ENCODE assay signal across 1 cellular context in the genomic region with DNA sequence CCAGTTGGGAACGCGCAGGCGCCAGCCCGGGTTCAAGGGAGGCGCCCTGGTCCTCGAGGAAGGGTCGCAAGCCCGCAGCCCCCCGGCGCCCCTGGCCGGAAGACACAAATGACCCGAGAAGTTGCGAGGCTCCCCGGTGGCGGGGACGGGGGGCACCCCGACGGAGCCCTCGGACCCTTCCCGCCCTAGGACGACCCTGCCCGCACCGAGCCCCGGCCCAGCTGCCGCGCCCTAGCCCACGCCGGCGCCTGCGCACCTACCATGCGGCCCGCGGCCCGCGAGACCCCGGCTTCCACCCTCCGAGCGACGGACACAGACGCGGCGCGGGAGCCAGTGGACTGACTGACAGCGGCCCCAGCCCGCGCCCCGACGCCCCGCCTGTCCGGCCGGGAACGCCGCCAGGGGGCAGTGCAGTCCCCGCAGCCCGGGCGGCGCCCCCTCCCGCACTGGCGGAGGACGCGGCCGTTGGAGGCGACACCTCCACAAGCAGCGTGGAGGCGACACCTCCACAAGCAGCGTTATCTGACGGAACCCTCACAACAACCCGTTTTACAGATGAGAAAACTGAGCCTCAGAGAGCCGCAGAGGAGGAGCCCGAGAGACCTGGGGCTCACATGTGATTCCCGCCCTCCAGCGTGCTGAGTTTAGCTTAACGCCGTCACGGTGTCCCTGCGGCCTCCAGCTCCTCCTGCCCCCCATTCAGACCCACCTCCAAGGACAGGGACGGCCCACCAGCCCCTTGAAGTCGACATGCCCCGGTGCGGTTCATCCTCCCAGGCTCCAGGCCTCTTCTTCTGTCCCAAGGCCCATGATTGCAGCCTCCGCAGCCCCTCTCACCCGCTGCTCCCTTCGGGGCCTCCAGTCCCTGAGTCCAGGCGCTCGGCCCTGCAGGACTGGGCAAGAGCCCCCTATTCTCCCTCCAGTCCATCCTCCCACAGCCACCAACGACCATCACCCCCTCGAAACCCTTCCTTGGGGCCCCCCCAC.
A peak's percentile ranks its signal among the peaks of the same experiment; 100 is the strongest.
TF ChIP-seq lines count a peak whose summit lies in the region.

A gene with protein sequence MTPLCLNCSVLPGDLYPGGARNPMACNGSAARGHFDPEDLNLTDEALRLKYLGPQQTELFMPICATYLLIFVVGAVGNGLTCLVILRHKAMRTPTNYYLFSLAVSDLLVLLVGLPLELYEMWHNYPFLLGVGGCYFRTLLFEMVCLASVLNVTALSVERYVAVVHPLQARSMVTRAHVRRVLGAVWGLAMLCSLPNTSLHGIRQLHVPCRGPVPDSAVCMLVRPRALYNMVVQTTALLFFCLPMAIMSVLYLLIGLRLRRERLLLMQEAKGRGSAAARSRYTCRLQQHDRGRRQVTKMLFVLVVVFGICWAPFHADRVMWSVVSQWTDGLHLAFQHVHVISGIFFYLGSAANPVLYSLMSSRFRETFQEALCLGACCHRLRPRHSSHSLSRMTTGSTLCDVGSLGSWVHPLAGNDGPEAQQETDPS (minus strand): TSS at position 347 of the 987 bp plus-strand sequence. CDS start 84 bp downstream, at position 263.

TF ChIP-seq in HepG2, 621 proteins besides CTCF, POLR2A, EP300 and RAD21 (continued from another document and continues in another):
- no peak for TF ChIP-seq MBD4 (IDR thresholded peaks at IDR 0.05; ENCODE audit: borderline replicate concordance, low read length)
- TF ChIP-seq ZNF501 (CRISPR knock-in tag; IDR thresholded peaks at IDR 0.05): no peak
- no peak for TF ChIP-seq ZNF431 (CRISPR knock-in tag; IDR thresholded peaks at IDR 0.05; ENCODE audit: borderline replicate concordance, low read depth)
- no peak for TF ChIP-seq PLRG1 (conservative IDR thresholded peaks at IDR 0.05)
- TF ChIP-seq ZBTB39 (CRISPR knock-in tag; IDR thresholded peaks at IDR 0.05): no peak
- no peak for TF ChIP-seq PBX3 (CRISPR knock-in tag; IDR thresholded peaks at IDR 0.05; ENCODE audit: borderline replicate concordance)
- no peak for TF ChIP-seq ZNF207 (IDR thresholded peaks at IDR 0.05; ENCODE audit: borderline replicate concordance)
- no peak for TF ChIP-seq ARID5B (CRISPR knock-in tag; IDR thresholded peaks at IDR 0.05)
- TF ChIP-seq HNRNPL (IDR thresholded peaks at IDR 0.05; ENCODE audit: low read depth, low read length): no peak
- peak; percentile 65; the same call in 1 of the 2 replicates for TF ChIP-seq KDM2A (CRISPR knock-in tag; IDR thresholded peaks at IDR 0.05; ENCODE audit: borderline replicate concordance, low read depth)
- no peak for TF ChIP-seq KAT2B (IDR thresholded peaks at IDR 0.05; ENCODE audit: borderline replicate concordance, low read depth, low read length)
- TF ChIP-seq NFRKB (IDR thresholded peaks at IDR 0.05): no peak
- TF ChIP-seq, protein P1, sequence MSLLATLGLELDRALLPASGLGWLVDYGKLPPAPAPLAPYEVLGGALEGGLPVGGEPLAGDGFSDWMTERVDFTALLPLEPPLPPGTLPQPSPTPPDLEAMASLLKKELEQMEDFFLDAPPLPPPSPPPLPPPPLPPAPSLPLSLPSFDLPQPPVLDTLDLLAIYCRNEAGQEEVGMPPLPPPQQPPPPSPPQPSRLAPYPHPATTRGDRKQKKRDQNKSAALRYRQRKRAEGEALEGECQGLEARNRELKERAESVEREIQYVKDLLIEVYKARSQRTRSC (CRISPR knock-in tag; IDR thresholded peaks at IDR 0.05; ENCODE audit: low read depth): no peak
- TF ChIP-seq ZNF329 (CRISPR knock-in tag; IDR thresholded peaks at IDR 0.05; ENCODE audit: low read depth): no peak
- no peak for TF ChIP-seq REXO4 (CRISPR knock-in tag; IDR thresholded peaks at IDR 0.05; ENCODE audit: borderline replicate concordance)
- TF ChIP-seq BHLHE40 (IDR thresholded peaks at IDR 0.05; ENCODE audit: low read length): 0 out of 2 replicates have a peak, but pooled peaks have one; percentile 3
- TF ChIP-seq ZNF674 (CRISPR knock-in tag; IDR thresholded peaks at IDR 0.05; ENCODE audit: low read depth): no peak
- no peak for TF ChIP-seq FUBP1 (CRISPR knock-in tag; IDR thresholded peaks at IDR 0.05; ENCODE audit: borderline replicate concordance)
- no peak for TF ChIP-seq ZNF253 (CRISPR knock-in tag; IDR thresholded peaks at IDR 0.05; ENCODE audit: borderline replicate concordance)
- TF ChIP-seq TOE1 (CRISPR knock-in tag; IDR thresholded peaks at IDR 0.05): no peak
- no peak for TF ChIP-seq FOXO4 (CRISPR knock-in tag; conservative IDR thresholded peaks at IDR 0.05)
- TF ChIP-seq ZNF225 (CRISPR knock-in tag; IDR thresholded peaks at IDR 0.05): no peak
- no peak for TF ChIP-seq KMT2B (CRISPR knock-in tag; IDR thresholded peaks at IDR 0.05)
- no peak for TF ChIP-seq KDM3A (CRISPR knock-in tag; IDR thresholded peaks at IDR 0.05; ENCODE audit: low read depth)
- no peak for TF ChIP-seq MEIS1 (CRISPR knock-in tag; IDR thresholded peaks at IDR 0.05; ENCODE audit: borderline replicate concordance)
- TF ChIP-seq, protein P2, sequence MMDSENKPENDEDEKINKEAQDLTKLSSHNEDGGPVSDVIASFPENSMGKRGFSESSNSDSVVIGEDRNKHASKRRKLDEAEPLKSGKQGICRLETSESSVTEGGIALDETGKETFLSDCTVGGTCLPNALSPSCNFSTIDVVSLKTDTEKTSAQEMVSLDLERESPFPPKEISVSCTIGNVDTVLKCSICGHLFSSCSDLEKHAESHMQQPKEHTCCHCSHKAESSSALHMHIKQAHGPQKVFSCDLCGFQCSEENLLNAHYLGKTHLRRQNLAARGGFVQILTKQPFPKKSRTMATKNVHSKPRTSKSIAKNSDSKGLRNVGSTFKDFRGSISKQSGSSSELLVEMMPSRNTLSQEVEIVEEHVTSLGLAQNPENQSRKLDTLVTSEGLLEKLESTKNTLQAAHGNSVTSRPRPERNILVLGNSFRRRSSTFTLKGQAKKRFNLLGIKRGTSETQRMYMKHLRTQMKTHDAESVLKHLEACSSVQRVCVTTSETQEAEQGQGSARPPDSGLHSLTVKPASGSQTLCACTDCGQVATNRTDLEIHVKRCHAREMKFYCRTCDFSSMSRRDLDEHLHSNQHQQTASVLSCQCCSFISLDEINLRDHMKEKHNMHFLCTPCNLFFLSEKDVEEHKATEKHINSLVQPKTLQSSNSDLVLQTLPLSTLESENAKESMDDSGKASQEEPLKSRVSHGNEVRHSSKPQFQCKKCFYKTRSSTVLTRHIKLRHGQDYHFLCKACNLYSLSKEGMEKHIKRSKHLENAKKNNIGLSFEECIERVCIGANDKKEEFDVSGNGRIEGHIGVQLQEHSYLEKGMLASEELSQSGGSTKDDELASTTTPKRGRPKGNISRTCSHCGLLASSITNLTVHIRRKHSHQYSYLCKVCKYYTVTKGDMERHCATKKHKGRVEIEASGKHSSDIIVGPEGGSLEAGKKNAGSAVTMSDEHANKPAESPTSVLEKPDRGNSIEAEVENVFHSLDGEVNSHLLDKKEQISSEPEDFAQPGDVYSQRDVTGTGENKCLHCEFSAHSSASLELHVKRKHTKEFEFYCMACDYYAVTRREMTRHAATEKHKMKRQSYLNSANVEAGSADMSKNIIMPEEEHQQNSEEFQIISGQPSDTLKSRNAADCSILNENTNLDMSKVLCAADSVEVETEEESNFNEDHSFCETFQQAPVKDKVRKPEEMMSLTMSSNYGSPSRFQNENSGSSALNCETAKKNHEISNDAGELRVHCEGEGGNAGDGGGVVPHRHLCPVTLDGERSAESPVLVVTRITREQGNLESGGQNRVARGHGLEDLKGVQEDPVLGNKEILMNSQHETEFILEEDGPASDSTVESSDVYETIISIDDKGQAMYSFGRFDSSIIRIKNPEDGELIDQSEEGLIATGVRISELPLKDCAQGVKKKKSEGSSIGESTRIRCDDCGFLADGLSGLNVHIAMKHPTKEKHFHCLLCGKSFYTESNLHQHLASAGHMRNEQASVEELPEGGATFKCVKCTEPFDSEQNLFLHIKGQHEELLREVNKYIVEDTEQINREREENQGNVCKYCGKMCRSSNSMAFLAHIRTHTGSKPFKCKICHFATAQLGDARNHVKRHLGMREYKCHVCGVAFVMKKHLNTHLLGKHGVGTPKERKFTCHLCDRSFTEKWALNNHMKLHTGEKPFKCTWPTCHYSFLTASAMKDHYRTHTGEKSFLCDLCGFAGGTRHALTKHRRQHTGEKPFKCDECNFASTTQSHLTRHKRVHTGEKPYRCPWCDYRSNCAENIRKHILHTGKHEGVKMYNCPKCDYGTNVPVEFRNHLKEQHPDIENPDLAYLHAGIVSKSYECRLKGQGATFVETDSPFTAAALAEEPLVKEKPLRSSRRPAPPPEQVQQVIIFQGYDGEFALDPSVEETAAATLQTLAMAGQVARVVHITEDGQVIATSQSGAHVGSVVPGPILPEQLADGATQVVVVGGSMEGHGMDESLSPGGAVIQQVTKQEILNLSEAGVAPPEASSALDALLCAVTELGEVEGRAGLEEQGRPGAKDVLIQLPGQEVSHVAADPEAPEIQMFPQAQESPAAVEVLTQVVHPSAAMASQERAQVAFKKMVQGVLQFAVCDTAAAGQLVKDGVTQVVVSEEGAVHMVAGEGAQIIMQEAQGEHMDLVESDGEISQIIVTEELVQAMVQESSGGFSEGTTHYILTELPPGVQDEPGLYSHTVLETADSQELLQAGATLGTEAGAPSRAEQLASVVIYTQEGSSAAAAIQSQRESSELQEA (CRISPR knock-in tag; IDR thresholded peaks at IDR 0.05; ENCODE audit: not compliant biosample characterization): no peak
- no peak for TF ChIP-seq ZNF589 (CRISPR knock-in tag; conservative IDR thresholded peaks at IDR 0.05)
